Comparison of ENCODE assay signal across 12 cellular contexts in genomic region chr5:36363101-36363500, GRCh38.
DNase-seq lines count a peak whose midpoint lies in the region; ATAC-seq and TF ChIP-seq lines count a peak whose summit lies in the region.
"Had no signal": no experiment of that assay in that cellular context is flagged by ENCODE, and none has a peak within 500 bp of the region (broad histone marks: within the 10 kb centered on the region; RNA-seq: fewer than 3 reads in every experiment).

No MANE protein-coding gene starts in this region.

- peaks cover 18% of the 10 kb centered on the region for H3K4me1 ChIP-seq in ACC112 (ENCODE audit: control insufficient read depth, insufficient read depth, low read length, unreplicated experiment)
- peaks cover 0 to 2% of the 10 kb centered on the region in 2 experiments; a peak in 1 of 4 replicates for H3K4me1 ChIP-seq in HCT116 (ENCODE audit: control insufficient read depth in 1 of 2, insufficient read depth in 2 of 2, low read length in 2 of 2)

- POLR2A ChIA-PET in HCT116 (lab: Charles Lee): no interaction called here

- ATAC-seq in HCT116: peak; percentile 97
- ATAC-seq in GM18873 (IDR thresholded peaks at IDR 0.05; ENCODE audit: low FRiP score, unreplicated experiment): no peak

- H2AFZ ChIP-seq in ACC112 (ENCODE audit: low read length, unreplicated experiment) (peak overlapping the region; percentile 14), HCT116 (ENCODE audit: low read depth, low read length, poor library complexity, severe bottlenecking) (no peak overlapping the region)

- intact Hi-C loops in HCT116 (cut with micrococcal nuclease): no loop called here

- H3K9me2 ChIP-seq in HCT116 (ENCODE audit: insufficient read depth): no peaks in the 10 kb centered on the region

- CTCF ChIA-PET in HCT116 (lab: Charles Lee): interaction anchor here (1.0 to 1.2 kb wide), 2 partner anchors 304 to 329 kb away, joined by 3 read pairs; no protein-coding TSS in a partner anchor

- no TSS peak for BruUV-seq in HCT116 (replicated peaks; lab: Mats Ljungman, UMichigan)

- no peaks in the 10 kb centered on the region for H3K36me3 ChIP-seq in ACC112 (ENCODE audit: insufficient read depth, low read length)
- no peaks in the 10 kb centered on the region for H3K36me3 ChIP-seq in HCT116 (ENCODE audit: control insufficient read depth in 1 of 2, insufficient read depth in 2 of 2, low read length in 2 of 2)
- H3K36me3 ChIP-seq: heart left ventricle had no signal

- no peaks in the 10 kb centered on the region for H3K9me3 ChIP-seq in HCT116 (ENCODE audit: control insufficient read depth in 1 of 2, insufficient read depth in 1 of 2, low read depth in 1 of 2, low read length in 2 of 2)
- H3K9me3 ChIP-seq: heart left ventricle had no signal

- H3K4me2 ChIP-seq in HCT116 (ENCODE audit: low read length): no peak overlapping the region

- no peak overlapping the region for H3K9ac ChIP-seq in HCT116 (ENCODE audit: low read length)

- no peak for TF ChIP-seq POLR2A in HCT116 (IDR thresholded peaks at IDR 0.05; ENCODE audit: borderline replicate concordance, extremely low read depth, insufficient read depth, insufficient read length)

- TF ChIP-seq CTCF in HCT116 (IDR thresholded peaks at IDR 0.05 in 2 of 3, conservative IDR thresholded peaks at IDR 0.05 in 1 of 3; ENCODE audit: borderline replicate concordance in 1 of 3, insufficient read depth in 1 of 3, low read depth in 2 of 3, low read length in 2 of 3) (peak in 2 of 3 experiments; percentile 19 to 29; a peak in 1 of 6 replicates), WI38 (IDR thresholded peaks at IDR 0.05; ENCODE audit: low read depth, low read length) (0 out of 2 replicates have a peak, but pooled peaks have one; percentile 4)

- TF ChIP-seq RAD21 in HCT116 (IDR thresholded peaks at IDR 0.05; ENCODE audit: low read depth): no peak

- H3K4me3 ChIP-seq in ACC112 (ENCODE audit: low read depth, low read length) (no peak overlapping the region), HCT116 (replicated peaks in 1 of 2; ENCODE audit: low read depth in 1 of 2, low read length in 2 of 2) (no peak overlapping the region), WI38 (ENCODE audit: low read depth, low read length) (no peak overlapping the region)
- H3K4me3 ChIP-seq: heart left ventricle, skin epidermis had no signal

- H3K27ac ChIP-seq in ACC112 (ENCODE audit: low read depth, low read length): no peak overlapping the region
- no peak overlapping the region for H3K27ac ChIP-seq in HCT116 (ENCODE audit: low read depth, low read length)
- H3K27ac ChIP-seq: heart left ventricle, skin epidermis had no signal

- H3K27me3 ChIP-seq in ACC112 (ENCODE audit: insufficient read depth, low read length) (no peaks in the 10 kb centered on the region), HCT116 (ENCODE audit: insufficient read depth, low read length) (no peaks in the 10 kb centered on the region)
- H3K27me3 ChIP-seq: heart left ventricle had no signal

- RAD21 ChIA-PET in HCT116 (lab: Charles Lee; ENCODE audit: low non-redundant PET in 1 of 2, low total read pairs in 2 of 2, uncharacterized antibody in 2 of 2, unreplicated experiment in 2 of 2): no interaction called here

- DNase-seq in HCT116 (ENCODE audit: low read depth, low spot score): no peak
- DNase-seq in hepatic stellate cell (ENCODE audit: low spot score): peak; percentile 31
- DNase-seq in DMS53 (lab: John Stamatoyannopoulos, UW): no peak
- no peak for DNase-seq in activated effector memory CD4-positive, alpha-beta T cell treated with anti-CD3 and anti-CD28 coated beads, Interleukin-2, amount 50 U/mL, for 16 hours
- DNase-seq in NCI-H128 (lab: John Stamatoyannopoulos, UW; ENCODE audit: unreplicated experiment): no peak
- DNase-seq: heart left ventricle, midbrain, NCI-H1436 treated with DMSO at 0.1 percent for 48 hours had no signal

- H4K20me1 ChIP-seq in HCT116 (ENCODE audit: insufficient read depth): no peaks in the 10 kb centered on the region

- no peaks in the 10 kb centered on the region for H3K79me2 ChIP-seq in ACC112 (ENCODE audit: control insufficient read depth, insufficient read depth, low read length, unreplicated experiment)
- H3K79me2 ChIP-seq in HCT116 (ENCODE audit: insufficient read depth, low read length): no peaks in the 10 kb centered on the region

TF ChIP-seq in HCT116, 20 proteins besides CTCF, POLR2A, EP300 and RAD21:
- no peak for TF ChIP-seq SP1 (IDR thresholded peaks at IDR 0.05; ENCODE audit: low read depth)
- TF ChIP-seq SIN3A (IDR thresholded peaks at IDR 0.05; ENCODE audit: low read depth): no peak
- no peak for TF ChIP-seq YY1 (IDR thresholded peaks at IDR 0.05; ENCODE audit: extremely low read depth, insufficient replicate concordance, low read depth, low read length)
- no peak for TF ChIP-seq SRF (IDR thresholded peaks at IDR 0.05; ENCODE audit: low read depth)
- no peak for TF ChIP-seq ELF1 (IDR thresholded peaks at IDR 0.05; ENCODE audit: borderline replicate concordance, low read depth)
- no peak for TF ChIP-seq CBX3 (IDR thresholded peaks at IDR 0.05; ENCODE audit: low read depth)
- TF ChIP-seq ZFX (IDR thresholded peaks at IDR 0.05): no peak
- TF ChIP-seq EZH2 (IDR thresholded peaks at IDR 0.05): no peak
- no peak for TF ChIP-seq ATF3 (IDR thresholded peaks at IDR 0.05)
- no peak for TF ChIP-seq ZBTB33 (IDR thresholded peaks at IDR 0.05; ENCODE audit: extremely low read depth, insufficient replicate concordance, low read length)
- TF ChIP-seq EZH2phosphoT487 (IDR thresholded peaks at IDR 0.05; ENCODE audit: borderline replicate concordance): no peak
- no peak for TF ChIP-seq CEBPB (IDR thresholded peaks at IDR 0.05; ENCODE audit: low read depth)
- no peak for TF ChIP-seq EGR1 (IDR thresholded peaks at IDR 0.05; ENCODE audit: low read depth)
- TF ChIP-seq POLR2AphosphoS5 (IDR thresholded peaks at IDR 0.05; ENCODE audit: low read depth, low read length): no peak
- TF ChIP-seq REST (IDR thresholded peaks at IDR 0.05; ENCODE audit: low read depth): no peak
TF ChIP-seq in HCT116: peak in this region for 0.
